8 cellular contexts compared by ENCODE assay signal in genomic region chr2:241762933-241763369, GRCh38.
DNase-seq lines count a peak whose midpoint lies in the region; ATAC-seq lines count a peak whose summit lies in the region.

No MANE protein-coding gene starts in this region.

- no peaks in the 10 kb centered on the region for H3K9me3 Mint-ChIP-seq in memory B cell
- peaks cover 0 to 2% of the 10 kb centered on the region in 2 donors for H3K9me3 Mint-ChIP-seq in stimulated activated naive B cell treated with anti-CD40 and anti-IgM and Interleukin-4, amounts not matched to agents 10 μg/mL and 1 μg/mL and 100 μg/mL, for 72 hours

- no peaks in the 10 kb centered on the region for H3K4me1 Mint-ChIP-seq in memory B cell
- H3K4me1 Mint-ChIP-seq in stimulated activated naive B cell treated with anti-CD40 and anti-IgM and Interleukin-4, amounts not matched to agents 10 μg/mL and 1 μg/mL and 100 μg/mL, for 72 hours, result peaks cover 0 to 2% of the 10 kb centered on the region in 2 donors

- H3K27me3 Mint-ChIP-seq in memory B cell, result no peaks in the 10 kb centered on the region
- no peaks in the 10 kb centered on the region for H3K27me3 Mint-ChIP-seq in stimulated activated naive B cell treated with anti-CD40 and anti-IgM and Interleukin-4, amounts not matched to agents 10 μg/mL and 1 μg/mL and 100 μg/mL, for 72 hours

- H3K27ac Mint-ChIP-seq in memory B cell, result peak overlapping the region; percentile 31
- no peak overlapping the region for H3K27ac Mint-ChIP-seq in stimulated activated naive B cell treated with anti-CD40 and anti-IgM and Interleukin-4, amounts not matched to agents 10 μg/mL and 1 μg/mL and 100 μg/mL, for 72 hours

- no peak for ATAC-seq in memory B cell (ENCODE audit: low read depth)
- no peak for ATAC-seq in GM19397 (IDR thresholded peaks at IDR 0.05; ENCODE audit: unreplicated experiment)
- ATAC-seq in stimulated activated naive B cell treated with anti-CD40 and anti-IgM and Interleukin-4, amounts not matched to agents 10 μg/mL and 1 μg/mL and 100 μg/mL, for 72 hours (replicated peaks), result no peak
- ATAC-seq in GM21576 (IDR thresholded peaks at IDR 0.05; ENCODE audit: unreplicated experiment), result no peak

- peak; percentile 66 for DNase-seq in stimulated activated naive CD4-positive, alpha-beta T cell treated with Interleukin-2 at 50 U/mL for 16 hours (lab: John Stamatoyannopoulos, UW)
- no peak for DNase-seq in stimulated activated naive CD4-positive, alpha-beta T cell (lab: John Stamatoyannopoulos, UW)
- DNase-seq in activated CD8-positive, alpha-beta memory T cell treated with anti-CD3 and anti-CD28 coated beads, Interleukin-2, amount 50 U/mL, for 24 hours (ENCODE audit: extremely low read depth), result peak; percentile 53
- DNase-seq in memory B cell (ENCODE audit: low spot score in 2 of 2), result no peak
- DNase-seq in NCI-H1930 (lab: John Stamatoyannopoulos, UW), result no peak
- no peak for DNase-seq in stimulated activated naive B cell treated with anti-CD40 and anti-IgM and Interleukin-4, amounts not matched to agents 10 μg/mL and 1 μg/mL and 100 μg/mL, for 72 hours

- peaks cover 15% of the 10 kb centered on the region for H3K36me3 Mint-ChIP-seq in memory B cell
- H3K36me3 Mint-ChIP-seq in stimulated activated naive B cell treated with anti-CD40 and anti-IgM and Interleukin-4, amounts not matched to agents 10 μg/mL and 1 μg/mL and 100 μg/mL, for 72 hours, result peaks cover 23 to 30% of the 10 kb centered on the region in 2 donors

- no peak overlapping the region for H3K4me3 Mint-ChIP-seq in memory B cell
- H3K4me3 Mint-ChIP-seq in stimulated activated naive B cell treated with anti-CD40 and anti-IgM and Interleukin-4, amounts not matched to agents 10 μg/mL and 1 μg/mL and 100 μg/mL, for 72 hours, result no peak overlapping the region

Comparison
In these comparisons a context has a peak if more than half of its experiments do, and no peak if none do; other contexts are left out.
1. DNase-seq: peak in stimulated activated naive CD4-positive, alpha-beta T cell treated with Interleukin-2 at 50 U/mL for 16 hours (single experiment) and activated CD8-positive, alpha-beta memory T cell treated with anti-CD3 and anti-CD28 coated beads, Interleukin-2, amount 50 U/mL, for 24 hours (single experiment); none in stimulated activated naive CD4-positive, alpha-beta T cell (0 of 6), memory B cell (0 of 2), NCI-H1930 (0 of 2) and stimulated activated naive B cell treated with anti-CD40 and anti-IgM and Interleukin-4, amounts not matched to agents 10 μg/mL and 1 μg/mL and 100 μg/mL, for 72 hours (single experiment).